In the genomic region with DNA sequence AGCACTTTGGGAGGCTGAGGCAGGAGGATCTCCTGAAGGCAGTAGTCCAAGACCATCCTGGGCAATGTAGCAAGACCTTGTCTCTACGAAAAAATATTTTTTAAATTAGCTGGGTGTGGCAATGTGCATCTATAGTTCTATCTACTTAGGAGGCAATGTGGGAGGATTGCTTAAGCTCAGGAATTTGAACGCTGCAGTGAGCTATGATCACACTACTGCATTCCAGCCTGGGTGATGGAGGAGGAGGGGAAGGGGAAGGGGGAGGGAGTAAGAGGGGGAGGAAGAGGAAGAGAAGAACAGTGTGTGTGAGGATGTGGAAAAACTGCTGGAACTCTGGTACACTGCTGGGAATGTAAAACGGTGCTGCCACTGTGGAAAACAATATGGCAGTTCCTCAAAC, we compare ENCODE assay signal across 11 cellular contexts. TPM values are rescaled to one million over a fixed set of nuclear protein-coding genes. Genes with fewer than 3 reads are reported as not detected.
DNase-seq lines count a peak whose midpoint lies in the region; ATAC-seq and TF ChIP-seq lines count a peak whose summit lies in the region.
"Had no signal": no experiment of that assay in that cellular context is flagged by ENCODE, and none has a peak within 500 bp of the region (broad histone marks: within the 10 kb centered on the region; RNA-seq: fewer than 3 reads in every experiment).

No MANE protein-coding gene starts in this region.

- no peaks in the 10 kb centered on the region for H3K79me1 ChIP-seq in H9 (ENCODE audit: insufficient read depth, low read depth, low read length, poor library complexity, severe bottlenecking)

- H3K14ac ChIP-seq in H9 (ENCODE audit: insufficient read depth, low read length), result no peak overlapping the region

- H3K4me1 Mint-ChIP-seq in H9, result peaks cover 11 to 17% of the 10 kb centered on the region in 2 experiments
- H3K4me1 Mint-ChIP-seq in glutamatergic neuron (ENCODE audit: low read depth, unreplicated experiment), result no peaks in the 10 kb centered on the region

- no peak overlapping the region for H3K56ac ChIP-seq in H9 (ENCODE audit: insufficient read length, low read depth, low read length)

- no peak overlapping the region for H2BK20ac ChIP-seq in H9 (ENCODE audit: low read depth, low read length, poor library complexity, severe bottlenecking)

- H3K4ac ChIP-seq in H9 (ENCODE audit: low read depth, low read length), result no peak overlapping the region

- H3K4me3 Mint-ChIP-seq in H9 (no peak overlapping the region), glutamatergic neuron (ENCODE audit: unreplicated experiment) (no peak overlapping the region)

- H3K79me2 ChIP-seq in H9 (ENCODE audit: insufficient read depth, low read length), result no peaks in the 10 kb centered on the region

- H3K9me3 ChIP-seq in H9 (ENCODE audit: control insufficient read depth, low read depth, low read length) (no peaks in the 10 kb centered on the region), stomach smooth muscle (ENCODE audit: control insufficient read depth in 2 of 2, low read length in 2 of 2) (no peaks in the 10 kb centered on the region)
- H3K9me3 ChIP-seq: tibial artery had no signal

- H2BK5ac ChIP-seq in H9 (ENCODE audit: insufficient read length, low read length), result no peak overlapping the region

- no peak overlapping the region for H3T11ph ChIP-seq in H9 (ENCODE audit: low read length)

- H4K5ac ChIP-seq in H9 (ENCODE audit: insufficient read length, low read depth, low read length), result no peak overlapping the region

- H3K9ac ChIP-seq in H9 (ENCODE audit: extremely low read depth, insufficient read length, low read length) (no peak overlapping the region), stomach smooth muscle (ENCODE audit: low read length in 2 of 2) (no peak overlapping the region)

- H3K27ac Mint-ChIP-seq in H9 (peak overlapping the region in 2 of 3 experiments; percentile 27 to 47; a peak in 2 of 7 replicates), glutamatergic neuron (ENCODE audit: unreplicated experiment) (no peak overlapping the region)

- no peak overlapping the region for H4K8ac ChIP-seq in H9 (replicated peaks; ENCODE audit: insufficient read length, low read depth, low read length)

- H3K27ac ChIP-seq in H9 (ENCODE audit: insufficient read length, low read depth, low read length) (no peak overlapping the region), brain microvascular endothelial cell (no peak overlapping the region), stomach smooth muscle (ENCODE audit: low read length) (peak overlapping the region; percentile 24)

- H4K20me1 ChIP-seq in H9 (ENCODE audit: control insufficient read depth, insufficient read depth, insufficient read length), result no peaks in the 10 kb centered on the region

- no peaks in the 10 kb centered on the region; the same call in 1 of the 2 replicates for H3K27me3 Mint-ChIP-seq in H9 (ENCODE audit: low read depth)
- H3K27me3 Mint-ChIP-seq in glutamatergic neuron (ENCODE audit: unreplicated experiment), result peaks cover 9% of the 10 kb centered on the region

- H3K4me3 ChIP-seq in brain microvascular endothelial cell (ENCODE audit: low read depth, low read length) (no peak overlapping the region), stomach smooth muscle (ENCODE audit: low read length in 2 of 2) (no peak overlapping the region)
- H3K4me3 ChIP-seq: tibial artery had no signal

- no peak overlapping the region for H3K4me2 ChIP-seq in H9 (ENCODE audit: insufficient read depth, insufficient read length, low read length)

- H2BK15ac ChIP-seq in H9 (ENCODE audit: low read depth, low read length), result no peak overlapping the region

- no peak overlapping the region for H3K18ac ChIP-seq in H9 (ENCODE audit: insufficient read length, low read depth, low read length)

- no peak overlapping the region for H3K23ac ChIP-seq in H9 (ENCODE audit: insufficient read length, low read depth, low read length)

- H4K91ac ChIP-seq in H9 (ENCODE audit: insufficient read length, low read depth, low read length), result no peak overlapping the region

- H2BK12ac ChIP-seq in H9 (ENCODE audit: insufficient read length, low read depth, low read length), result no peak overlapping the region

- H3K36me3 ChIP-seq in brain microvascular endothelial cell (replicated peaks) (no peaks in the 10 kb centered on the region), stomach smooth muscle (ENCODE audit: control insufficient read depth in 2 of 2, insufficient read depth in 2 of 2, low read length in 2 of 2) (peaks cover 2 to 3% of the 10 kb centered on the region in 2 donors)

- no CpG with 5 or more reads among the region's 3 CpGs for WGBS in H9 (ENCODE audit: extremely low coverage, insufficient read length, low lambda C conversion rate)

- in situ Hi-C loops in brain microvascular endothelial cell (cut with HindIII; ENCODE audit: low pct_ligation_motif_present, low sequenced_read_pairs), result no loop called here

- H2BK120ac ChIP-seq in H9 (ENCODE audit: low read depth, low read length, poor library complexity, severe bottlenecking), result no peak overlapping the region

- no peak for TF ChIP-seq CTCF in H9 (conservative IDR thresholded peaks at IDR 0.05)
- TF ChIP-seq CTCF in brain microvascular endothelial cell (IDR thresholded peaks at IDR 0.05; ENCODE audit: low read depth, low read length, missing control alignments), result no peak
- no peak for TF ChIP-seq CTCF in glutamatergic neuron (IDR thresholded peaks at IDR 0.05; ENCODE audit: partially characterized antibody, unreplicated experiment)

- DNase-seq in H9 (no peak), brain microvascular endothelial cell (peak; percentile 55), kidney glomerular epithelial cell (lab: John Stamatoyannopoulos, UW) (peak; percentile 84), NOMO-1 (lab: John Stamatoyannopoulos, UW; ENCODE audit: unreplicated experiment in 2 of 2) (no peak), glutamatergic neuron (no peak), SKM-1 treated with dmso at 0.1 percent for 144 hours (lab: John Stamatoyannopoulos, UW; ENCODE audit: unreplicated experiment) (no peak)
- DNase-seq: amygdala, tibial artery had no signal

- no peaks in the 10 kb centered on the region for H3K27me3 ChIP-seq in H9 (ENCODE audit: insufficient read depth, low read length)
- H3K27me3 ChIP-seq in brain microvascular endothelial cell (replicated peaks), result no peaks in the 10 kb centered on the region
- no peaks in the 10 kb centered on the region for H3K27me3 ChIP-seq in stomach smooth muscle (ENCODE audit: control insufficient read depth in 1 of 2, insufficient read depth in 2 of 2, low read length in 2 of 2)
- H3K27me3 ChIP-seq: tibial artery had no signal

- H3K23me2 ChIP-seq in H9 (ENCODE audit: insufficient read length, low read depth, low read length, poor library complexity, severe bottlenecking), result no peaks in the 10 kb centered on the region

- H3K9me3 Mint-ChIP-seq in H9 (no peaks in the 10 kb centered on the region; a peak in 1 of 5 replicates), glutamatergic neuron (ENCODE audit: unreplicated experiment) (no peaks in the 10 kb centered on the region)

- H3K4me1 ChIP-seq in H9 (ENCODE audit: insufficient read depth, low read length), result no peaks in the 10 kb centered on the region
- peaks cover 24% of the 10 kb centered on the region for H3K4me1 ChIP-seq in stomach smooth muscle (ENCODE audit: control insufficient read depth, insufficient read depth, low read length)

- ATAC-seq in HG03159 (IDR thresholded peaks at IDR 0.05; ENCODE audit: unreplicated experiment), result no peak
- ATAC-seq: activated CD4-positive, CD25-positive, alpha-beta regulatory T cell treated with anti-CD3 and anti-CD28 coated beads, Interleukin-2, amount 50 U/mL, for 24 hours had no signal

- no peak overlapping the region for H2AFZ ChIP-seq in H9 (ENCODE audit: low read length)

- no peak overlapping the region for H2AK5ac ChIP-seq in H9 (ENCODE audit: insufficient read length, low read length)

- H3K36me3 Mint-ChIP-seq in H9 (ENCODE audit: insufficient read depth in 1 of 3, low read depth in 3 of 3) (peaks cover 3 to 6% (median 6%) of the 10 kb centered on the region in 3 experiments; a peak in 4 of 7 replicates), glutamatergic neuron (ENCODE audit: unreplicated experiment) (no peaks in the 10 kb centered on the region)

RNA-seq across cellular contexts. Expression of gene CLIP3, which starts 9.2 kb away (rescaled TPM):
- total RNA-seq in H9 (2021) (19.7 and 20.9 TPM in 2 replicates), glutamatergic neuron (ENCODE audit: unreplicated experiment) (146 TPM)

RNA-seq across cellular contexts. Expression of gene THAP8, which starts 12.3 kb away (rescaled TPM):
- total RNA-seq in H9 (2021) (5.1 and 5.4 TPM in 2 replicates), glutamatergic neuron (ENCODE audit: unreplicated experiment) (10.1 TPM)

RNA-seq across cellular contexts. Expression of gene WDR62, which starts 12.9 kb away (rescaled TPM):
- total RNA-seq in H9 (2021) (28.5 and 30.0 TPM in 2 replicates), glutamatergic neuron (ENCODE audit: unreplicated experiment) (5.5 TPM)

RNA-seq across cellular contexts. Expression of gene ALKBH6, which starts 27.8 kb away (rescaled TPM):
- total RNA-seq in H9 (2021), result 28.0 and 32.5 TPM in 2 replicates
- 29.5 TPM for total RNA-seq in glutamatergic neuron (ENCODE audit: unreplicated experiment)

RNA-seq across cellular contexts. Expression of gene SYNE4, which starts 33.2 kb away (rescaled TPM):
- total RNA-seq in H9 (2021) (19.2 and 20.4 TPM in 2 replicates), glutamatergic neuron (ENCODE audit: unreplicated experiment) (2.0 TPM)

Comparison
In these comparisons a context has a peak if more than half of its experiments do, and no peak if none do; other contexts are left out.
1. DNase-seq: peak in brain microvascular endothelial cell (single experiment) and kidney glomerular epithelial cell (single experiment); none in H9 (single experiment), NOMO-1 (0 of 2), glutamatergic neuron (single experiment) and SKM-1 treated with dmso at 0.1 percent for 144 hours (single experiment).